19 cellular contexts compared by ENCODE assay signal in genomic region chr1:56382890-56383289, GRCh38.
"Had no signal": no experiment of that assay in that cellular context is flagged by ENCODE, and none has a peak within 500 bp of the region (broad histone marks: within the 10 kb centered on the region; RNA-seq: fewer than 3 reads in every experiment).

No MANE protein-coding gene starts in this region.

- H3K27me3 Mint-ChIP-seq: naive B cell; stimulated activated naive CD8-positive, alpha-beta T cell treated with anti-CD3 and anti-CD28 coated beads, Interleukin-15, Interleukin-2, amounts not matched to agents 100 ng/mL and 50 ng/mL, for 24 hours had no signal

- H3K36me3 Mint-ChIP-seq: immature natural killer cell; naive B cell; stimulated activated effector memory CD8-positive, alpha-beta T cell treated with anti-CD3 and anti-CD28 coated beads, Interleukin-12 subunit alpha, Interleukin-12 subunit beta, amount 100 ng/mL, for 72 hours had no signal

- H3K27ac Mint-ChIP-seq: immature natural killer cell; nephron; stimulated activated effector memory CD8-positive, alpha-beta T cell treated with anti-CD3 and anti-CD28 coated beads, Interleukin-12 subunit alpha, Interleukin-12 subunit beta, amount 100 ng/mL, for 72 hours; stimulated activated naive CD8-positive, alpha-beta T cell treated with anti-CD3 and anti-CD28 coated beads, Interleukin-15, Interleukin-2, amounts not matched to agents 100 ng/mL and 50 ng/mL, for 24 hours had no signal

- H3K4me3 Mint-ChIP-seq: immature natural killer cell; naive B cell; nephron; stimulated activated effector memory CD8-positive, alpha-beta T cell treated with anti-CD3 and anti-CD28 coated beads, Interleukin-12 subunit alpha, Interleukin-12 subunit beta, amount 100 ng/mL, for 72 hours; stimulated activated naive CD8-positive, alpha-beta T cell treated with anti-CD3 and anti-CD28 coated beads, Interleukin-15, Interleukin-2, amounts not matched to agents 100 ng/mL and 50 ng/mL, for 24 hours had no signal

- DNase-seq: effector memory CD4-positive, alpha-beta T cell; esophagus squamous epithelium; foreskin fibroblast; glutamatergic neuron; immature natural killer cell; left ventricle myocardium superior; mesendoderm; naive B cell; psoas muscle; retina; right lobe of liver; stimulated activated CD4-positive, alpha-beta T cell treated with anti-CD3 and anti-CD28 coated beads, Interleukin-4, amount 100 ng/mL, for 1 hour; stimulated activated CD8-positive, alpha-beta memory T cell treated with anti-CD3 and anti-CD28 coated beads, Interleukin-4, amount 100 ng/mL, for 48 hours; tibial artery; upper lobe of right lung had no signal

- H3K4me1 Mint-ChIP-seq: immature natural killer cell; naive B cell; nephron; stimulated activated effector memory CD8-positive, alpha-beta T cell treated with anti-CD3 and anti-CD28 coated beads, Interleukin-12 subunit alpha, Interleukin-12 subunit beta, amount 100 ng/mL, for 72 hours had no signal

- H3K9me3 Mint-ChIP-seq: nephron; stimulated activated effector memory CD8-positive, alpha-beta T cell treated with anti-CD3 and anti-CD28 coated beads, Interleukin-12 subunit alpha, Interleukin-12 subunit beta, amount 100 ng/mL, for 72 hours; stimulated activated naive CD8-positive, alpha-beta T cell treated with anti-CD3 and anti-CD28 coated beads, Interleukin-15, Interleukin-2, amounts not matched to agents 100 ng/mL and 50 ng/mL, for 24 hours had no signal

- FAIRE-seq: keratinocyte had no signal
